Comparison of ENCODE assay signal across 11 cellular contexts in genomic region chr3:5240740-5241139, GRCh38.
"Had no signal": no experiment of that assay in that cellular context is flagged by ENCODE, and none has a peak within 500 bp of the region (broad histone marks: within the 10 kb centered on the region; RNA-seq: fewer than 3 reads in every experiment).

No MANE protein-coding gene starts in this region.

- H3K9ac ChIP-seq: GM23248 had no signal

- H3K4me3 ChIP-seq: GM23248, GM23338, HAP-1 had no signal

- H3K27ac ChIP-seq: GM23248 had no signal

- H3K4me1 Mint-ChIP-seq: GM23338, H9 had no signal

- DNase-seq: GM23248, GOT3, H7, H9, HCEC 1CT, HFFc6 had no signal

- H2AFZ ChIP-seq: GM23248, GM23338 had no signal

- ATAC-seq: GM23338, HCT116 had no signal

- H3K9me3 ChIP-seq: HAP-1 had no signal

- H3K27ac Mint-ChIP-seq: GM23338, H9, HFFc6 had no signal

- FAIRE-seq: H1, H54 had no signal

- H3K36me3 ChIP-seq: HAP-1 had no signal

- H3K4me1 ChIP-seq: HAP-1 had no signal

- H3K4me2 ChIP-seq: GM23338 had no signal

- H3K4me3 Mint-ChIP-seq: GM23338, H9, HFFc6 had no signal
